1 cellular context compared by ENCODE assay signal in the genomic region with DNA sequence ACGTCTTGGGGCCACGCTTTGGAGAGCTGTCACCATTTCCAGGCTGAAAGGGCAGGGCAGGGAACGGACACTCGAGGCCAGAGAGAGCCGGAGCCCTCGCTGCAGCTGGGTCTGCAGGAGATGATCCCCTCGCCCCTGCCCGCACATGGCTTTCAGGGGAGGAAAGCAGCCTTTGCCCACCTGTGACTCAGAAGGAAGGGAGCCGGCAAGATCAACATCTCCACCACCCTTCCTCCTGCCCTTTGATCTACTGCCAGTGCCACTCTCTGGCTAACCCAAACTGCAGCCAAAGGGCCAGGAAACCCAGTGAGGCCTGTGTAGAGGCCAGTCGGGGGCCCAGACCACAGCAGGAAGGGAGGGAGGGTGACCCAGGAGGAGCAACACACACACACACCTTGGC.
A peak's percentile ranks its signal among the peaks of the same experiment; 100 is the strongest.
TF ChIP-seq lines count a peak whose summit lies in the region.

No MANE protein-coding gene starts in this region.

TF ChIP-seq in HepG2, 621 proteins besides CTCF, POLR2A, EP300 and RAD21 (continued from another document):
- TF ChIP-seq, protein P1, sequence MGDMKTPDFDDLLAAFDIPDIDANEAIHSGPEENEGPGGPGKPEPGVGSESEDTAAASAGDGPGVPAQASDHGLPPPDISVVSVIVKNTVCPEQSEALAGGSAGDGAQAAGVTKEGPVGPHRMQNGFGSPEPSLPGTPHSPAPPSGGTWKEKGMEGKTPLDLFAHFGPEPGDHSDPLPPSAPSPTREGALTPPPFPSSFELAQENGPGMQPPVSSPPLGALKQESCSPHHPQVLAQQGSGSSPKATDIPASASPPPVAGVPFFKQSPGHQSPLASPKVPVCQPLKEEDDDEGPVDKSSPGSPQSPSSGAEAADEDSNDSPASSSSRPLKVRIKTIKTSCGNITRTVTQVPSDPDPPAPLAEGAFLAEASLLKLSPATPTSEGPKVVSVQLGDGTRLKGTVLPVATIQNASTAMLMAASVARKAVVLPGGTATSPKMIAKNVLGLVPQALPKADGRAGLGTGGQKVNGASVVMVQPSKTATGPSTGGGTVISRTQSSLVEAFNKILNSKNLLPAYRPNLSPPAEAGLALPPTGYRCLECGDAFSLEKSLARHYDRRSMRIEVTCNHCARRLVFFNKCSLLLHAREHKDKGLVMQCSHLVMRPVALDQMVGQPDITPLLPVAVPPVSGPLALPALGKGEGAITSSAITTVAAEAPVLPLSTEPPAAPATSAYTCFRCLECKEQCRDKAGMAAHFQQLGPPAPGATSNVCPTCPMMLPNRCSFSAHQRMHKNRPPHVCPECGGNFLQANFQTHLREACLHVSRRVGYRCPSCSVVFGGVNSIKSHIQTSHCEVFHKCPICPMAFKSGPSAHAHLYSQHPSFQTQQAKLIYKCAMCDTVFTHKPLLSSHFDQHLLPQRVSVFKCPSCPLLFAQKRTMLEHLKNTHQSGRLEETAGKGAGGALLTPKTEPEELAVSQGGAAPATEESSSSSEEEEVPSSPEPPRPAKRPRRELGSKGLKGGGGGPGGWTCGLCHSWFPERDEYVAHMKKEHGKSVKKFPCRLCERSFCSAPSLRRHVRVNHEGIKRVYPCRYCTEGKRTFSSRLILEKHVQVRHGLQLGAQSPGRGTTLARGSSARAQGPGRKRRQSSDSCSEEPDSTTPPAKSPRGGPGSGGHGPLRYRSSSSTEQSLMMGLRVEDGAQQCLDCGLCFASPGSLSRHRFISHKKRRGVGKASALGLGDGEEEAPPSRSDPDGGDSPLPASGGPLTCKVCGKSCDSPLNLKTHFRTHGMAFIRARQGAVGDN (CRISPR knock-in tag; IDR thresholded peaks at IDR 0.05): peak; percentile 56
- no peak for TF ChIP-seq ZNF652 (CRISPR knock-in tag; IDR thresholded peaks at IDR 0.05; ENCODE audit: borderline replicate concordance, low read depth)
- TF ChIP-seq DRAP1 (CRISPR knock-in tag; IDR thresholded peaks at IDR 0.05): no peak
- no peak for TF ChIP-seq ZNF468 (CRISPR knock-in tag; IDR thresholded peaks at IDR 0.05)
- TF ChIP-seq GATAD2A (CRISPR knock-in tag; IDR thresholded peaks at IDR 0.05): 0 out of 2 replicates have a peak, but pooled peaks have one; percentile 21
- TF ChIP-seq TAF15 (IDR thresholded peaks at IDR 0.05; ENCODE audit: low read depth, low read length, poor library complexity, severe bottlenecking): no peak
- TF ChIP-seq HNRNPL (IDR thresholded peaks at IDR 0.05; ENCODE audit: low read depth, low read length): peak; percentile 80; the same call in 1 of the 2 replicates
- TF ChIP-seq FOSL2 (CRISPR knock-in tag; IDR thresholded peaks at IDR 0.05): 0 out of 2 replicates have a peak, but pooled peaks have one; percentile 55
- TF ChIP-seq AHR (CRISPR knock-in tag; IDR thresholded peaks at IDR 0.05): no peak
- no peak for TF ChIP-seq SNAI1 (CRISPR knock-in tag; IDR thresholded peaks at IDR 0.05; ENCODE audit: borderline replicate concordance)
- peak; percentile 21; the same call in 1 of the 2 replicates for TF ChIP-seq MAX (IDR thresholded peaks at IDR 0.05)
- peak; percentile 70; the same call in 1 of the 2 replicates for TF ChIP-seq HIC2 (CRISPR knock-in tag; IDR thresholded peaks at IDR 0.05; ENCODE audit: low read depth)
TF ChIP-seq in HepG2: peak in this region for 6.
